Comparison of ENCODE assay signal across 36 cellular contexts in genomic region chr22:25221790-25222189, GRCh38. TPM values are rescaled to one million over a fixed set of nuclear protein-coding genes. Genes with fewer than 3 reads are reported as not detected.
"Had no signal": no experiment of that assay in that cellular context is flagged by ENCODE, and none has a peak within 500 bp of the region (broad histone marks: within the 10 kb centered on the region; RNA-seq: fewer than 3 reads in every experiment).

No MANE protein-coding gene starts in this region.

- H3K36me3 Mint-ChIP-seq: activated CD4-positive, alpha-beta memory T cell treated with anti-CD3 and anti-CD28 coated beads for 36 hours; activated naive CD4-positive, alpha-beta T cell treated with anti-CD3 and anti-CD28 coated beads, Interleukin-2, amount 10 ng/mL, durations not matched to agents 7 days and 5 days; activated naive CD4-positive, alpha-beta T cell treated with anti-CD3 and anti-CD28 coated beads, Interleukin-2, amount 50 U/mL, for 24 hours; activated naive CD8-positive, alpha-beta T cell; activated naive CD8-positive, alpha-beta T cell treated with anti-CD3 and anti-CD28 coated beads, Interleukin-2, amount 10 ng/mL, durations not matched to agents 7 days and 5 days; brain had no signal

- H3K27me3 Mint-ChIP-seq: activated naive CD4-positive, alpha-beta T cell treated with anti-CD3 and anti-CD28 coated beads, Interleukin-2, amount 50 U/mL, for 24 hours had no signal

- H3K27ac Mint-ChIP-seq: activated B cell treated with CpG ODN at 0.5 μM for 24 hours; activated CD4-positive, alpha-beta memory T cell treated with anti-CD3 and anti-CD28 coated beads for 36 hours; activated CD4-positive, alpha-beta T cell treated with anti-CD3 and anti-CD28 coated beads, Interleukin-2, amount 10 ng/mL, durations not matched to agents 24 days and 14 days; activated CD8-positive, alpha-beta T cell treated with anti-CD3 and anti-CD28 coated beads for 36 hours; activated naive CD4-positive, alpha-beta T cell treated with anti-CD3 and anti-CD28 coated beads, Interleukin-2, amount 10 ng/mL, durations not matched to agents 7 days and 5 days; activated naive CD4-positive, alpha-beta T cell treated with anti-CD3 and anti-CD28 coated beads, Interleukin-2, amount 50 U/mL, for 24 hours; activated naive CD8-positive, alpha-beta T cell; activated naive CD8-positive, alpha-beta T cell treated with anti-CD3 and anti-CD28 coated beads, Interleukin-2, amount 10 ng/mL, durations not matched to agents 7 days and 5 days; activated naive CD8-positive, alpha-beta T cell treated with anti-CD3 and anti-CD28 coated beads, Interleukin-2, amount 50 U/mL, for 24 hours; activated T-helper 2 cell treated with anti-CD3 and anti-CD28 coated beads, Interferon-gamma antibody, Interleukin-2, Interleukin-4, amounts not matched to agents 10 μg/mL and 5 μg/mL and 100 μg/mL, durations not matched to agents 14 hours and 24 hours and 36 hours; brain; T-helper 1 cell treated with Interleukin-12 subunit alpha and Interleukin-12 subunit beta and Interleukin-4 antibody, amounts not matched to agents 30 μg/mL and 1 μg/mL, for 36 hours; T-helper 2 cell treated with Interferon-gamma antibody and Interleukin-4, amounts not matched to agents 5 μg/mL and 100 μg/mL, for 36 hours had no signal

- H3K4me3 ChIP-seq: ascending aorta, cardiac muscle cell had no signal

- ATAC-seq: activated CD8-positive, alpha-beta T cell treated with anti-CD3 and anti-CD28 coated beads for 36 hours; activated naive CD8-positive, alpha-beta T cell treated with anti-CD3 and anti-CD28 coated beads, Interleukin-2, amount 50 U/mL, for 24 hours; activated T-cell treated with anti-CD3 and anti-CD28 coated beads, Interleukin-2, amount 50 U/mL, for 4 hours had no signal

- H3K9me3 Mint-ChIP-seq: activated B cell treated with CpG ODN at 0.5 μM for 24 hours; activated CD4-positive, alpha-beta memory T cell treated with anti-CD3 and anti-CD28 coated beads for 36 hours; activated CD4-positive, alpha-beta T cell treated with anti-CD3 and anti-CD28 coated beads, Interleukin-2, amount 10 ng/mL, durations not matched to agents 24 days and 14 days; activated CD8-positive, alpha-beta T cell treated with anti-CD3 and anti-CD28 coated beads for 36 hours; activated naive CD4-positive, alpha-beta T cell treated with anti-CD3 and anti-CD28 coated beads, Interleukin-2, amount 10 ng/mL, durations not matched to agents 7 days and 5 days; activated naive CD4-positive, alpha-beta T cell treated with anti-CD3 and anti-CD28 coated beads, Interleukin-2, amount 50 U/mL, for 24 hours; activated naive CD8-positive, alpha-beta T cell treated with anti-CD3 and anti-CD28 coated beads, Interleukin-2, amount 10 ng/mL, durations not matched to agents 7 days and 5 days; activated naive CD8-positive, alpha-beta T cell treated with anti-CD3 and anti-CD28 coated beads, Interleukin-2, amount 50 U/mL, for 24 hours; activated T-cell treated with anti-CD3 and anti-CD28 coated beads, Interleukin-2, amount 50 U/mL, for 4 hours; activated T-helper 2 cell treated with anti-CD3 and anti-CD28 coated beads, Interferon-gamma antibody, Interleukin-2, Interleukin-4, amounts not matched to agents 10 μg/mL and 5 μg/mL and 100 μg/mL, durations not matched to agents 14 hours and 24 hours and 36 hours; central memory CD8-positive, alpha-beta T cell; T-helper 1 cell treated with Interleukin-12 subunit alpha and Interleukin-12 subunit beta and Interleukin-4 antibody, amounts not matched to agents 30 μg/mL and 1 μg/mL, for 36 hours; T-helper 2 cell treated with Interferon-gamma antibody and Interleukin-4, amounts not matched to agents 5 μg/mL and 100 μg/mL, for 36 hours had no signal

- H3K4me1 ChIP-seq: ascending aorta had no signal

- H3K4me1 Mint-ChIP-seq: activated B cell treated with CpG ODN at 0.5 μM for 24 hours; activated CD4-positive, alpha-beta T cell treated with anti-CD3 and anti-CD28 coated beads, Interleukin-2, amount 10 ng/mL, durations not matched to agents 24 days and 14 days; activated naive CD4-positive, alpha-beta T cell treated with anti-CD3 and anti-CD28 coated beads, Interleukin-2, amount 10 ng/mL, durations not matched to agents 7 days and 5 days; activated naive CD4-positive, alpha-beta T cell treated with anti-CD3 and anti-CD28 coated beads, Interleukin-2, amount 50 U/mL, for 24 hours; activated naive CD8-positive, alpha-beta T cell treated with anti-CD3 and anti-CD28 coated beads, Interleukin-2, amount 10 ng/mL, durations not matched to agents 7 days and 5 days; activated naive CD8-positive, alpha-beta T cell treated with anti-CD3 and anti-CD28 coated beads, Interleukin-2, amount 50 U/mL, for 24 hours; brain; central memory CD8-positive, alpha-beta T cell had no signal

- H3K36me3 ChIP-seq: ascending aorta, cardiac muscle cell had no signal

- H3K9me3 ChIP-seq: ascending aorta had no signal

- DNase-seq: activated B cell treated with CpG ODN at 0.5 μM for 24 hours; activated CD4-positive, alpha-beta memory T cell treated with anti-CD3 and anti-CD28 coated beads for 36 hours; activated CD4-positive, alpha-beta T cell treated with anti-CD3 and anti-CD28 coated beads for 4 hours; activated CD4-positive, alpha-beta T cell treated with anti-CD3 and anti-CD28 coated beads, Interleukin-2, amount 10 ng/mL, durations not matched to agents 24 days and 14 days; activated CD4-positive, alpha-beta T cell treated with anti-CD3 and anti-CD28 coated beads, Interleukin-2, amount 50 U/mL, for 1 hour; activated CD4-positive, alpha-beta T cell treated with anti-CD3 and anti-CD28 coated beads, Interleukin-2, amount 50 U/mL, for 4 hours; activated CD4-positive, CD25-positive, alpha-beta regulatory T cell treated with anti-CD3 and anti-CD28 coated beads, Interleukin-2, amount 50 U/mL, for 72 hours; activated CD8-positive, alpha-beta memory T cell treated with anti-CD3 and anti-CD28 coated beads, Interleukin-2, amount 50 U/mL, for 4 hours; activated CD8-positive, alpha-beta T cell treated with anti-CD3 and anti-CD28 coated beads for 36 hours; activated effector memory CD4-positive, alpha-beta T cell treated with Interleukin-2 at 50 U/mL for 16 hours; activated gamma-delta T cell; activated naive CD4-positive, alpha-beta T cell treated with anti-CD3 and anti-CD28 coated beads, Interleukin-2, amount 10 ng/mL, durations not matched to agents 7 days and 5 days; activated naive CD4-positive, alpha-beta T cell treated with Interleukin-2 at 50 U/mL for 16 hours; activated naive CD8-positive, alpha-beta T cell treated with anti-CD3 and anti-CD28 coated beads, Interleukin-2, amount 10 ng/mL, durations not matched to agents 7 days and 5 days; activated naive CD8-positive, alpha-beta T cell treated with anti-CD3 and anti-CD28 coated beads, Interleukin-2, amount 50 U/mL, for 24 hours; activated T-cell treated with anti-CD3 and anti-CD28 coated beads for 4 hours; activated T-cell treated with anti-CD3 and anti-CD28 coated beads, Interleukin-2, amount 50 U/mL, for 1 hour; activated T-cell treated with anti-CD3 and anti-CD28 coated beads, Interleukin-2, amount 50 U/mL, for 4 hours; amygdala; anterior cingulate cortex; caudate nucleus; cerebellar nuclear complex; T-helper 1 cell; T-helper 2 cell; T-helper 9 cell had no signal

- H3K4me3 Mint-ChIP-seq: activated B cell treated with CpG ODN at 0.5 μM for 24 hours; activated CD4-positive, alpha-beta memory T cell treated with anti-CD3 and anti-CD28 coated beads for 36 hours; activated CD4-positive, alpha-beta T cell treated with anti-CD3 and anti-CD28 coated beads, Interleukin-2, amount 10 ng/mL, durations not matched to agents 24 days and 14 days; activated CD8-positive, alpha-beta T cell treated with anti-CD3 and anti-CD28 coated beads for 36 hours; activated naive CD4-positive, alpha-beta T cell treated with anti-CD3 and anti-CD28 coated beads, Interleukin-2, amount 10 ng/mL, durations not matched to agents 7 days and 5 days; activated naive CD4-positive, alpha-beta T cell treated with anti-CD3 and anti-CD28 coated beads, Interleukin-2, amount 50 U/mL, for 24 hours; activated naive CD8-positive, alpha-beta T cell; activated naive CD8-positive, alpha-beta T cell treated with anti-CD3 and anti-CD28 coated beads, Interleukin-2, amount 10 ng/mL, durations not matched to agents 7 days and 5 days; activated naive CD8-positive, alpha-beta T cell treated with anti-CD3 and anti-CD28 coated beads, Interleukin-2, amount 50 U/mL, for 24 hours; activated T-cell treated with anti-CD3 and anti-CD28 coated beads, Interleukin-2, amount 50 U/mL, for 4 hours; brain; central memory CD8-positive, alpha-beta T cell; T-helper 1 cell treated with Interleukin-12 subunit alpha and Interleukin-12 subunit beta and Interleukin-4 antibody, amounts not matched to agents 30 μg/mL and 1 μg/mL, for 36 hours; T-helper 2 cell treated with Interferon-gamma antibody and Interleukin-4, amounts not matched to agents 5 μg/mL and 100 μg/mL, for 36 hours had no signal

RNA-seq across cellular contexts. Expression of gene CRYBB2, which starts 2.4 kb away (rescaled TPM):
- total RNA-seq: activated B cell treated with CpG ODN at 0.5 μM for 24 hours; activated CD4-positive, alpha-beta memory T cell treated with anti-CD3 and anti-CD28 coated beads for 36 hours; activated CD4-positive, alpha-beta T cell treated with anti-CD3 and anti-CD28 coated beads, Interleukin-2, amount 10 ng/mL, durations not matched to agents 24 days and 14 days; activated CD8-positive, alpha-beta memory T cell treated with anti-CD3 and anti-CD28 coated beads for 36 hours; activated CD8-positive, alpha-beta T cell treated with anti-CD3 and anti-CD28 coated beads for 36 hours; activated naive CD8-positive, alpha-beta T cell treated with anti-CD3 and anti-CD28 coated beads, Interleukin-2, amount 10 ng/mL, durations not matched to agents 7 days and 5 days; activated T-helper 2 cell treated with anti-CD3 and anti-CD28 coated beads, Interferon-gamma antibody, Interleukin-2, Interleukin-4, amounts not matched to agents 10 μg/mL and 5 μg/mL and 100 μg/mL, durations not matched to agents 14 hours and 24 hours and 36 hours; ascending aorta; bronchial epithelial cell; cardiac muscle cell had no signal

RNA-seq across cellular contexts. Expression of gene CRYBB3, which starts 22.1 kb away (rescaled TPM):
- total RNA-seq: activated B cell treated with CpG ODN at 0.5 μM for 24 hours; activated CD8-positive, alpha-beta T cell treated with anti-CD3 and anti-CD28 coated beads for 36 hours; ascending aorta; bronchial epithelial cell; cardiac muscle cell had no signal
